25 cellular contexts compared by ENCODE assay signal in the genomic region with DNA sequence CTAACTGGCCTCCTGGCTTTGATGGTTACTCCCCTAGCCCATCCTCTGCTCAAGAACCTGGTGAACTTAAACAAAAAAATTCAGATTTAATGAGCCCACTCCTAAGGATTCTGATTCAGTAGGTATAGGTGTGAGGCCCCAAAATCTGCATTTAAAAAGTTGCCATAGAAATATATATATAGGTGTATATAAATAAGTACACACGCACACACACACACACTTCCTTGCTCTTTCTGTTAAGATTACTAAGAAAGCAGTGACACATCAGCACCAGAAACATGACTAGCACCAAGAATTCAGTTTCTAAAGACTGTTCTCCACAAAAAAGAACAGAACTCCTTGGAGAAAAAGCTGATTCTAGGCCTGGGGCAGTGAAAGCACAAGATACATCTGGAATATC.
"Had no signal": no experiment of that assay in that cellular context is flagged by ENCODE, and none has a peak within 500 bp of the region (broad histone marks: within the 10 kb centered on the region; RNA-seq: fewer than 3 reads in every experiment).

No MANE protein-coding gene starts in this region.

- H3K27me3 ChIP-seq: breast epithelium, esophagus squamous epithelium, right atrium auricular region, testis, transverse colon had no signal

- H3K27ac ChIP-seq: breast epithelium, esophagus squamous epithelium, right atrium auricular region, testis, transverse colon had no signal

- H3K9me3 Mint-ChIP-seq: activated CD4-positive, alpha-beta memory T cell treated with anti-CD3 and anti-CD28 coated beads, Interleukin-2, amount 10 ng/mL, durations not matched to agents 7 days and 5 days; activated CD4-positive, alpha-beta T cell treated with anti-CD3 and anti-CD28 coated beads, Interleukin-2, amount 10 ng/mL, durations not matched to agents 7 days and 5 days; activated naive CD4-positive, alpha-beta T cell treated with anti-CD3 and anti-CD28 coated beads, Interleukin-2, amount 10 ng/mL, durations not matched to agents 7 days and 5 days; activated naive CD8-positive, alpha-beta T cell treated with anti-CD3 and anti-CD28 coated beads, Interleukin-2, amount 10 ng/mL, durations not matched to agents 7 days and 5 days; activated T-cell treated with anti-CD3 and anti-CD28 coated beads, Interleukin-2, amount 50 U/mL, for 24 hours; central memory CD8-positive, alpha-beta T cell; dendritic cell treated with granulocyte-macrophage colony-stimulating factor and Interleukin-4, amounts not matched to agents 40 ng/mL and 50 ng/mL, for 4 days; endodermal cell; natural killer cell treated with Interleukin-12 subunit alpha and Interleukin-12 subunit beta and Interleukin-15 and Interleukin-18, amount 100 ng/mL, for 72 hours; WTC11 had no signal

- H3K36me3 Mint-ChIP-seq: activated naive CD4-positive, alpha-beta T cell treated with anti-CD3 and anti-CD28 coated beads, Interleukin-2, amount 10 ng/mL, durations not matched to agents 7 days and 5 days; activated naive CD8-positive, alpha-beta T cell treated with anti-CD3 and anti-CD28 coated beads, Interleukin-2, amount 10 ng/mL, durations not matched to agents 7 days and 5 days; natural killer cell treated with Interleukin-12 subunit alpha and Interleukin-12 subunit beta and Interleukin-15 and Interleukin-18, amount 100 ng/mL, for 72 hours; WTC11 had no signal

- H3K4me1 Mint-ChIP-seq: activated CD4-positive, alpha-beta memory T cell treated with anti-CD3 and anti-CD28 coated beads, Interleukin-2, amount 10 ng/mL, durations not matched to agents 7 days and 5 days; activated CD4-positive, alpha-beta T cell treated with anti-CD3 and anti-CD28 coated beads, Interleukin-2, amount 10 ng/mL, durations not matched to agents 7 days and 5 days; activated naive CD4-positive, alpha-beta T cell treated with anti-CD3 and anti-CD28 coated beads, Interleukin-2, amount 10 ng/mL, durations not matched to agents 7 days and 5 days; activated naive CD8-positive, alpha-beta T cell treated with anti-CD3 and anti-CD28 coated beads, Interleukin-2, amount 10 ng/mL, durations not matched to agents 7 days and 5 days; central memory CD8-positive, alpha-beta T cell; endodermal cell; T-helper 17 cell; WTC11 had no signal

- DNase-seq: activated CD4-positive, alpha-beta memory T cell treated with anti-CD3 and anti-CD28 coated beads, Interleukin-2, amount 10 ng/mL, durations not matched to agents 7 days and 5 days; activated CD4-positive, alpha-beta T cell treated with anti-CD3 and anti-CD28 coated beads for 1 hour; activated CD4-positive, alpha-beta T cell treated with anti-CD3 and anti-CD28 coated beads, Interleukin-2, amount 10 ng/mL, durations not matched to agents 7 days and 5 days; activated CD8-positive, alpha-beta memory T cell treated with anti-CD3 and anti-CD28 coated beads, Interleukin-2, amount 50 U/mL, for 48 hours; activated gamma-delta T cell; activated naive CD4-positive, alpha-beta T cell treated with anti-CD3 and anti-CD28 coated beads, Interleukin-2, amount 10 ng/mL, durations not matched to agents 7 days and 5 days; activated naive CD8-positive, alpha-beta T cell treated with anti-CD3 and anti-CD28 coated beads, Interleukin-2, amount 10 ng/mL, durations not matched to agents 7 days and 5 days; activated T-cell treated with anti-CD3 and anti-CD28 coated beads, Interleukin-2, amount 50 U/mL, for 24 hours; amniotic stem cell; endodermal cell; esophagus squamous epithelium; foreskin melanocyte; left ventricle myocardium superior; mucosa of descending colon; stimulated activated naive CD4-positive, alpha-beta T cell; T-helper 17 cell; T1000; testis; transverse colon had no signal

- H3K27ac Mint-ChIP-seq: activated CD4-positive, alpha-beta memory T cell treated with anti-CD3 and anti-CD28 coated beads, Interleukin-2, amount 10 ng/mL, durations not matched to agents 7 days and 5 days; activated CD4-positive, alpha-beta T cell treated with anti-CD3 and anti-CD28 coated beads, Interleukin-2, amount 10 ng/mL, durations not matched to agents 7 days and 5 days; activated naive CD4-positive, alpha-beta T cell treated with anti-CD3 and anti-CD28 coated beads, Interleukin-2, amount 10 ng/mL, durations not matched to agents 7 days and 5 days; activated naive CD8-positive, alpha-beta T cell treated with anti-CD3 and anti-CD28 coated beads, Interleukin-2, amount 10 ng/mL, durations not matched to agents 7 days and 5 days; activated T-cell treated with anti-CD3 and anti-CD28 coated beads, Interleukin-2, amount 50 U/mL, for 24 hours; dendritic cell treated with granulocyte-macrophage colony-stimulating factor and Interleukin-4, amounts not matched to agents 40 ng/mL and 50 ng/mL, for 4 days; endodermal cell; natural killer cell treated with Interleukin-12 subunit alpha and Interleukin-12 subunit beta and Interleukin-15 and Interleukin-18, amount 100 ng/mL, for 72 hours; T-helper 17 cell; WTC11 had no signal

- H3K4me3 ChIP-seq: breast epithelium, esophagus squamous epithelium, mucosa of descending colon, right atrium auricular region, testis, transverse colon had no signal

- ATAC-seq: left ventricle myocardium superior; mucosa of descending colon; natural killer cell treated with Interleukin-12 subunit alpha and Interleukin-12 subunit beta and Interleukin-15 and Interleukin-18, amount 100 ng/mL, for 72 hours; T-helper 17 cell had no signal

- H3K36me3 ChIP-seq: breast epithelium, esophagus squamous epithelium, right atrium auricular region, transverse colon had no signal

- H3K4me1 ChIP-seq: breast epithelium, esophagus squamous epithelium, right atrium auricular region, testis had no signal

- H3K4me3 Mint-ChIP-seq: activated CD4-positive, alpha-beta memory T cell treated with anti-CD3 and anti-CD28 coated beads, Interleukin-2, amount 10 ng/mL, durations not matched to agents 7 days and 5 days; activated CD4-positive, alpha-beta T cell treated with anti-CD3 and anti-CD28 coated beads, Interleukin-2, amount 10 ng/mL, durations not matched to agents 7 days and 5 days; activated naive CD4-positive, alpha-beta T cell treated with anti-CD3 and anti-CD28 coated beads, Interleukin-2, amount 10 ng/mL, durations not matched to agents 7 days and 5 days; activated naive CD8-positive, alpha-beta T cell treated with anti-CD3 and anti-CD28 coated beads, Interleukin-2, amount 10 ng/mL, durations not matched to agents 7 days and 5 days; activated T-cell treated with anti-CD3 and anti-CD28 coated beads, Interleukin-2, amount 50 U/mL, for 24 hours; central memory CD8-positive, alpha-beta T cell; dendritic cell treated with granulocyte-macrophage colony-stimulating factor and Interleukin-4, amounts not matched to agents 40 ng/mL and 50 ng/mL, for 4 days; endodermal cell; natural killer cell treated with Interleukin-12 subunit alpha and Interleukin-12 subunit beta and Interleukin-15 and Interleukin-18, amount 100 ng/mL, for 72 hours; T-helper 17 cell; WTC11 had no signal

- H3K9me3 ChIP-seq: breast epithelium, esophagus squamous epithelium, mucosa of descending colon, right atrium auricular region, testis, transverse colon had no signal
